Comparison of ENCODE assay signal across 8 cellular contexts in the genomic region with DNA sequence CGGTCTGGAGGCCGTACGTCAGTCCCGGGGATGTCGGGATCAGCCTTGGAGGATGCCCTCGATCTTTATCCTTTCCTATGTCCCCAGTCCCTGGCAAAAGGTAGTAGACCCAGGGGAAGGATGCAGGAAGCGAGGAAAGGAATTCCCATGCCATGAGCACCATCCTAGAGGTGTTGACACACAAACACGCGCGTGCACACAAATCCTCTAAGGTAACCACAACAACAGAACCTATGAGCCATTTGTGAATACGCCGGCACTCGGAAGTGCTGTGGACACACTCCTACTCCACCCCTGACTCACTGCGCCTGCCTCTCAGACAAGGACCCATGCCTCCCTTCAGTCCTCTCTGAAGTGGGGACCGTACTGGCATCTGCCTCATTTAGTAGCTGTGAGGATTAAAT. TPM values are rescaled to one million over a fixed set of nuclear protein-coding genes. Genes with fewer than 3 reads are reported as not detected.
A peak's percentile ranks its signal among the peaks of the same experiment; 100 is the strongest.
DNase-seq lines count a peak whose midpoint lies in the region; ATAC-seq and TF ChIP-seq lines count a peak whose summit lies in the region.

No MANE protein-coding gene starts in this region.

- POLR2A ChIA-PET in WTC11 (lab: Charles Lee) = interaction anchor here (1.0 to 1.3 kb wide), 3 partner anchors 11 to 41 kb away, joined by 3 to 5 read pairs (median 3); no protein-coding TSS in a partner anchor

- CTCF ChIA-PET in WTC11 (lab: Charles Lee) = interaction anchor here (0.7 to 3.9 kb wide), 34 partner anchors 10 to 453 kb away, joined by 3 to 55 read pairs (median 4); partner anchors contain the start of genes MLPH, PRLH and RAB17

- no peaks in the 10 kb centered on the region for H4K20me1 ChIP-seq in BLaER1

- H3K27me3 ChIP-seq in BLaER1 (0 out of 2 replicates have a peak, but pooled peaks cover 7% of the 10 kb centered on the region), tibial nerve (no peaks in the 10 kb centered on the region)

- H3K4me1 Mint-ChIP-seq in WTC11 (peaks cover 18% of the 10 kb centered on the region), nephron (peaks cover 33% of the 10 kb centered on the region)

- H3K27me3 Mint-ChIP-seq in WTC11 (ENCODE audit: low read depth) (peaks cover 52% of the 10 kb centered on the region), nephron (ENCODE audit: low read depth) (peaks cover 21% of the 10 kb centered on the region)

- H3K4me3 ChIP-seq in BLaER1 (peak overlapping the region; percentile 84), tibial nerve (peak overlapping the region; percentile 67 to 88 (median 74))

- H3K9me3 Mint-ChIP-seq in WTC11 (no peaks in the 10 kb centered on the region), nephron (no peaks in the 10 kb centered on the region)

- no peaks in the 10 kb centered on the region for H3K9me3 ChIP-seq in BLaER1
- no peaks in the 10 kb centered on the region for H3K9me3 ChIP-seq in tibial nerve

- peak; percentile 14 for ATAC-seq in HG03354 (IDR thresholded peaks at IDR 0.05; ENCODE audit: poor library complexity, severe bottlenecking, unreplicated experiment)
- peak; percentile 4 for ATAC-seq in WTC11
- no peak for ATAC-seq in HG03159 (IDR thresholded peaks at IDR 0.05; ENCODE audit: unreplicated experiment)

- no peak overlapping the region for H3K27ac Mint-ChIP-seq in WTC11
- H3K27ac Mint-ChIP-seq in nephron = peak overlapping the region; percentile 79 to 89 (median 83)

- WGBS in tibial nerve, 2 donors = 11 to 17% methylated on average over 9 to 15 of the region's 15 CpGs

- H3K4me3 Mint-ChIP-seq in WTC11 (peak overlapping the region; percentile 66), nephron (peak overlapping the region; percentile 77 to 85 (median 77))

- H3K36me3 Mint-ChIP-seq in WTC11 = no peaks in the 10 kb centered on the region
- H3K36me3 Mint-ChIP-seq in nephron (ENCODE audit: low read depth) = no peaks in the 10 kb centered on the region

- DNase-seq in WTC11 (ENCODE audit: low spot score) = no peak
- peak; percentile 36 for DNase-seq in epithelial cell of prostate (ENCODE audit: low read depth, low spot score)
- DNase-seq in tibial nerve (ENCODE audit: low spot score in 2 of 2) = no peak
- DNase-seq in retina = no peak

- TF ChIP-seq CTCF in WTC11 (IDR thresholded peaks at IDR 0.05) = peak; percentile 4; the same call in 1 of the 2 replicates
- TF ChIP-seq CTCF in nephron (IDR thresholded peaks at IDR 0.05; ENCODE audit: unreplicated experiment in 3 of 3) = peak in 1 of 3 experiments; percentile 55
- peak in 1 of 5 experiments; percentile 9 for TF ChIP-seq CTCF in tibial nerve (IDR thresholded peaks at IDR 0.05)

- H3K9ac ChIP-seq in BLaER1 = peak overlapping the region; percentile 92

- TF ChIP-seq POLR2A in tibial nerve (IDR thresholded peaks at IDR 0.05) = no peak

- peak overlapping the region; percentile 90 for H3K4me2 ChIP-seq in BLaER1

- no peak for TF ChIP-seq EP300 in tibial nerve (IDR thresholded peaks at IDR 0.05)

- H3K27ac ChIP-seq in BLaER1 (peak overlapping the region; percentile 94), epithelial cell of prostate (peak overlapping the region; percentile 73), tibial nerve (peak overlapping the region; percentile 92 to 99 (median 98))

- H3K36me3 ChIP-seq in BLaER1 (no peaks in the 10 kb centered on the region), tibial nerve (no peaks in the 10 kb centered on the region)

- peaks cover 56% of the 10 kb centered on the region for H3K4me1 ChIP-seq in BLaER1
- peaks cover 0 to 39% (median 12%) of the 10 kb centered on the region in 4 donors for H3K4me1 ChIP-seq in tibial nerve

TF ChIP-seq in WTC11, 78 proteins besides CTCF, POLR2A, EP300 and RAD21:
- TF ChIP-seq FOXJ3 (CRISPR knock-in tag; IDR thresholded peaks at IDR 0.05; ENCODE audit: borderline replicate concordance) (no peak), MAX (CRISPR knock-in tag; IDR thresholded peaks at IDR 0.05) (peak; percentile 54; the same call in 1 of the 2 replicates), TEAD1 (CRISPR knock-in tag; IDR thresholded peaks at IDR 0.05) (no peak), JUN (CRISPR knock-in tag; IDR thresholded peaks at IDR 0.05) (no peak)
- TF ChIP-seq, protein P1, sequence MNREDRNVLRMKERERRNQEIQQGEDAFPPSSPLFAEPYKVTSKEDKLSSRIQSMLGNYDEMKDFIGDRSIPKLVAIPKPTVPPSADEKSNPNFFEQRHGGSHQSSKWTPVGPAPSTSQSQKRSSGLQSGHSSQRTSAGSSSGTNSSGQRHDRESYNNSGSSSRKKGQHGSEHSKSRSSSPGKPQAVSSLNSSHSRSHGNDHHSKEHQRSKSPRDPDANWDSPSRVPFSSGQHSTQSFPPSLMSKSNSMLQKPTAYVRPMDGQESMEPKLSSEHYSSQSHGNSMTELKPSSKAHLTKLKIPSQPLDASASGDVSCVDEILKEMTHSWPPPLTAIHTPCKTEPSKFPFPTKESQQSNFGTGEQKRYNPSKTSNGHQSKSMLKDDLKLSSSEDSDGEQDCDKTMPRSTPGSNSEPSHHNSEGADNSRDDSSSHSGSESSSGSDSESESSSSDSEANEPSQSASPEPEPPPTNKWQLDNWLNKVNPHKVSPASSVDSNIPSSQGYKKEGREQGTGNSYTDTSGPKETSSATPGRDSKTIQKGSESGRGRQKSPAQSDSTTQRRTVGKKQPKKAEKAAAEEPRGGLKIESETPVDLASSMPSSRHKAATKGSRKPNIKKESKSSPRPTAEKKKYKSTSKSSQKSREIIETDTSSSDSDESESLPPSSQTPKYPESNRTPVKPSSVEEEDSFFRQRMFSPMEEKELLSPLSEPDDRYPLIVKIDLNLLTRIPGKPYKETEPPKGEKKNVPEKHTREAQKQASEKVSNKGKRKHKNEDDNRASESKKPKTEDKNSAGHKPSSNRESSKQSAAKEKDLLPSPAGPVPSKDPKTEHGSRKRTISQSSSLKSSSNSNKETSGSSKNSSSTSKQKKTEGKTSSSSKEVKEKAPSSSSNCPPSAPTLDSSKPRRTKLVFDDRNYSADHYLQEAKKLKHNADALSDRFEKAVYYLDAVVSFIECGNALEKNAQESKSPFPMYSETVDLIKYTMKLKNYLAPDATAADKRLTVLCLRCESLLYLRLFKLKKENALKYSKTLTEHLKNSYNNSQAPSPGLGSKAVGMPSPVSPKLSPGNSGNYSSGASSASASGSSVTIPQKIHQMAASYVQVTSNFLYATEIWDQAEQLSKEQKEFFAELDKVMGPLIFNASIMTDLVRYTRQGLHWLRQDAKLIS (CRISPR knock-in tag; IDR thresholded peaks at IDR 0.05; ENCODE audit: borderline replicate concordance) = no peak
- TF ChIP-seq, protein P2, sequence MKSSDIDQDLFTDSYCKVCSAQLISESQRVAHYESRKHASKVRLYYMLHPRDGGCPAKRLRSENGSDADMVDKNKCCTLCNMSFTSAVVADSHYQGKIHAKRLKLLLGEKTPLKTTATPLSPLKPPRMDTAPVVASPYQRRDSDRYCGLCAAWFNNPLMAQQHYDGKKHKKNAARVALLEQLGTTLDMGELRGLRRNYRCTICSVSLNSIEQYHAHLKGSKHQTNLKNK (CRISPR knock-in tag; IDR thresholded peaks at IDR 0.05) = no peak
TF ChIP-seq in WTC11: peak in this region for 1.

RNA-seq across cellular contexts. Expression of gene MLPH, which starts 11.3 kb away (rescaled TPM):
- total RNA-seq in WTC11 (2021) (7.7 to 10.3 TPM (median 9.7 TPM) in 3 replicates), tibial nerve (100 to 1,000 TPM in 1 of 4 donors, 10 to 100 TPM in 3; 41.4 to 108 (median 62.1) TPM)
